In genomic region chr4:52640808-52641595, GRCh38 we compare ENCODE assay signal across 10 cellular contexts. TPM values are rescaled to one million over a fixed set of nuclear protein-coding genes. Genes with fewer than 3 reads are reported as not detected.
DNase-seq lines count a peak whose midpoint lies in the region; ATAC-seq and TF ChIP-seq lines count a peak whose summit lies in the region.
"Had no signal": no experiment of that assay in that cellular context is flagged by ENCODE, and none has a peak within 500 bp of the region (broad histone marks: within the 10 kb centered on the region; RNA-seq: fewer than 3 reads in every experiment).

No MANE protein-coding gene starts in this region.

- no peak for TF ChIP-seq CTCF in fibroblast of the aortic adventitia (IDR thresholded peaks at IDR 0.05; ENCODE audit: insufficient read depth, low read length)
- no peak for TF ChIP-seq CTCF in A673 (conservative IDR thresholded peaks at IDR 0.05; ENCODE audit: low read depth, low read length)

- CTCF ChIA-PET in A673 (lab: Charles Lee), result no interaction called here

- DNase-seq in HPDE6-E6E7 (ENCODE audit: extremely low spot score) (peak; percentile 27), adipocyte (ENCODE audit: low read depth) (peak; percentile 55), fibroblast of the aortic adventitia (ENCODE audit: low read depth) (peak; percentile 79), superior temporal gyrus (ENCODE audit: extremely low spot score) (peak; percentile 9), A673 (ENCODE audit: low spot score) (no peak)
- no peak for DNase-seq in stimulated activated CD4-positive, alpha-beta T cell treated with anti-CD3 and anti-CD28 coated beads, Interleukin-1b, Interleukin-23, amount 100 ng/mL, for 48 hours
- DNase-seq: activated effector memory CD4-positive, alpha-beta T cell treated with Interleukin-2 at 50 U/mL for 16 hours; NCI-H774 had no signal

- no peak overlapping the region for H3K4me3 ChIP-seq in adipocyte (ENCODE audit: low read length)
- H3K4me3 ChIP-seq in fibroblast of the aortic adventitia (ENCODE audit: low read depth, low read length), result no peak overlapping the region
- no peak overlapping the region for H3K4me3 ChIP-seq in A673 (ENCODE audit: low read depth, low read length, poor library complexity, severe bottlenecking)
- H3K4me3 ChIP-seq: SK-N-MC had no signal

- H3K27ac ChIP-seq in A673 (ENCODE audit: low read depth, low read length, poor library complexity, severe bottlenecking), result no peak overlapping the region
- H3K27ac ChIP-seq: SK-N-MC had no signal

- intact Hi-C loops in A673 (cut with micrococcal nuclease; ENCODE audit: unreplicated experiment), result no loop called here

- no peak for ATAC-seq in HG02798 (IDR thresholded peaks at IDR 0.05; ENCODE audit: poor library complexity, unreplicated experiment)

- no peak overlapping the region for H3K9ac ChIP-seq in adipocyte (ENCODE audit: low read length)

- no TSS peak for BruUV-seq in A673 (replicated peaks; lab: Mats Ljungman, UMichigan)

- H3K27me3 ChIP-seq in adipocyte (replicated peaks; ENCODE audit: control insufficient read depth, insufficient read depth, low read length) (no peaks in the 10 kb centered on the region), A673 (replicated peaks; ENCODE audit: insufficient read depth, low read depth, low read length, poor library complexity) (no peaks in the 10 kb centered on the region)

- no peaks in the 10 kb centered on the region for H3K9me3 ChIP-seq in adipocyte (ENCODE audit: control insufficient read depth, low read length)
- H3K9me3 ChIP-seq in A673 (ENCODE audit: low read depth, low read length, poor library complexity, severe bottlenecking), result no peaks in the 10 kb centered on the region

- H3K4me1 ChIP-seq in adipocyte (ENCODE audit: control insufficient read depth, insufficient read depth, low read length) (peaks cover 25% of the 10 kb centered on the region), A673 (ENCODE audit: insufficient read depth, low read length, poor library complexity, severe bottlenecking) (no peaks in the 10 kb centered on the region)

- POLR2A ChIA-PET in A673 (lab: Charles Lee; ENCODE audit: low non-redundant PET), result no interaction called here

- H3K36me3 ChIP-seq in adipocyte (ENCODE audit: control insufficient read depth, insufficient read depth, low read length, severe bottlenecking) (no peaks in the 10 kb centered on the region), A673 (ENCODE audit: insufficient read depth, low read length, poor library complexity, severe bottlenecking) (no peaks in the 10 kb centered on the region)

RNA-seq across cellular contexts. Expression of gene USP46, which starts 18.1 kb away (rescaled TPM):
- 9.8 and 12.7 TPM in 2 replicates for total RNA-seq in fibroblast of the aortic adventitia (ENCODE audit: low replicate concordance)
- total RNA-seq in A673 (2021), result 16.5 and 18.4 TPM in 2 replicates

Comparison
In these comparisons a context has a peak if more than half of its experiments do, and no peak if none do; other contexts are left out.
1. DNase-seq: peak in HPDE6-E6E7 (single experiment), adipocyte (single experiment), fibroblast of the aortic adventitia (single experiment) and superior temporal gyrus (single experiment); none in stimulated activated CD4-positive, alpha-beta T cell treated with anti-CD3 and anti-CD28 coated beads, Interleukin-1b, Interleukin-23, amount 100 ng/mL, for 48 hours (single experiment) and A673 (single experiment).